9 cellular contexts compared by ENCODE assay signal in the genomic region with DNA sequence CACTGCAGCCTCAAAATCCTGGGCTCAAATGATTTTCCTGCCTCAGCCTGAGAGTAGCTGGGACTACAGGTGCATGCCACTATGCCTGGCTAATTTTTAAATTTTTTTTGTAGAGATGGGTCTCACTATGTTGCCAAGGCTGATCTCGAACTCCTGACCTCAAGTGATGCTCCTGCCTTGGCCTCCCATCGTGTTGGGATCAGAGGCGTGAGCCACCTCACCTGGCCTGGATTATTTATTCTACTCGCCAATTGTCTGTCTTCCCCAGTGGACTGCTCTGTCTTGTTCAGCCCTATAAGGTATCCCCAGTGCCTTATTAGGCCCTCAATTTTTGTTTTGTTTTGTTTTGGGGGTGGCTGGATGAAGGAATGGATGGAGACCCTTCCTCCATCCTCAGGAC. TPM values are rescaled to one million over a fixed set of nuclear protein-coding genes. Genes with fewer than 3 reads are reported as not detected.
DNase-seq lines count a peak whose midpoint lies in the region; ATAC-seq and TF ChIP-seq lines count a peak whose summit lies in the region.
"Had no signal": no experiment of that assay in that cellular context is flagged by ENCODE, and none has a peak within 500 bp of the region (broad histone marks: within the 10 kb centered on the region; RNA-seq: fewer than 3 reads in every experiment).

No MANE protein-coding gene starts in this region.

- H3K56ac ChIP-seq in H9 (ENCODE audit: insufficient read length, low read depth, low read length), result no peak overlapping the region

- H3K27ac ChIP-seq in H9 (ENCODE audit: insufficient read length, low read depth, low read length), result no peak overlapping the region
- peak overlapping the region; percentile 74 to 91 (median 90) for H3K27ac ChIP-seq in esophagus squamous epithelium
- H3K27ac ChIP-seq in psoas muscle, result peak overlapping the region; percentile 30
- H3K27ac ChIP-seq in PC-3 (ENCODE audit: low read length), result no peak overlapping the region

- no peaks in the 10 kb centered on the region for H3K9me3 Mint-ChIP-seq in H9

- no peak overlapping the region for H3K14ac ChIP-seq in H9 (ENCODE audit: insufficient read depth, low read length)

- H3K36me3 Mint-ChIP-seq in H9 (ENCODE audit: insufficient read depth in 1 of 3, low read depth in 3 of 3), result peaks cover 6 to 21% (median 8%) of the 10 kb centered on the region in 3 experiments; a peak in 6 of 7 replicates
- H3K36me3 Mint-ChIP-seq in T-helper 17 cell (ENCODE audit: low read depth), result no peaks in the 10 kb centered on the region

- POLR2A ChIA-PET in PC-3 (lab: Charles Lee; ENCODE audit: unreplicated experiment), result interaction anchor here (0.6 kb wide), 1 partner anchor 12 kb away, joined by 4 read pairs; no protein-coding TSS in a partner anchor

- peaks cover 0 to 10% (median 0%) of the 10 kb centered on the region in 3 donors for H3K36me3 ChIP-seq in esophagus squamous epithelium
- H3K36me3 ChIP-seq in psoas muscle (ENCODE audit: insufficient read depth in 1 of 2, low read depth in 1 of 2), result peaks cover 0 to 14% of the 10 kb centered on the region in 2 donors
- no peaks in the 10 kb centered on the region for H3K36me3 ChIP-seq in PC-3 (ENCODE audit: low read depth, low read length)

- H2BK5ac ChIP-seq in H9 (ENCODE audit: insufficient read length, low read length), result no peak overlapping the region

- H3K4ac ChIP-seq in H9 (ENCODE audit: low read depth, low read length), result no peak overlapping the region

- H3K4me2 ChIP-seq in H9 (ENCODE audit: insufficient read depth, insufficient read length, low read length) (peak overlapping the region; percentile 45), PC-3 (ENCODE audit: low read length) (no peak overlapping the region)

- H3K9me2 ChIP-seq in PC-3 (replicated peaks; ENCODE audit: low read length), result no peaks in the 10 kb centered on the region

- no peak overlapping the region for H3K18ac ChIP-seq in H9 (ENCODE audit: insufficient read length, low read depth, low read length)

- CTCF ChIA-PET in PC-3 (lab: Charles Lee), result no interaction called here

- H3K79me2 ChIP-seq in H9 (ENCODE audit: insufficient read depth, low read length) (peaks cover 1% of the 10 kb centered on the region; the same call in 1 of the 2 replicates), PC-3 (ENCODE audit: low read length) (peaks cover 19% of the 10 kb centered on the region)

- H3K4me3 ChIP-seq in esophagus squamous epithelium, result peak overlapping the region in 2 of 4 donors; percentile 95 to 96
- no peak overlapping the region for H3K4me3 ChIP-seq in psoas muscle
- H3K4me3 ChIP-seq in PC-3 (ENCODE audit: low read length), result no peak overlapping the region

- H4K20me1 ChIP-seq in H9 (ENCODE audit: control insufficient read depth, insufficient read depth, insufficient read length), result no peaks in the 10 kb centered on the region
- no peaks in the 10 kb centered on the region for H4K20me1 ChIP-seq in PC-3 (ENCODE audit: low read length)

- H3T11ph ChIP-seq in H9 (ENCODE audit: low read length), result no peak overlapping the region

- H3K9me3 ChIP-seq in H9 (ENCODE audit: control insufficient read depth, low read depth, low read length) (no peaks in the 10 kb centered on the region), T-helper 17 cell (ENCODE audit: control insufficient read depth, low read length, poor library complexity, severe bottlenecking) (no peaks in the 10 kb centered on the region), esophagus squamous epithelium (no peaks in the 10 kb centered on the region), psoas muscle (no peaks in the 10 kb centered on the region), PC-3 (ENCODE audit: low read length) (no peaks in the 10 kb centered on the region)

- H2BK120ac ChIP-seq in H9 (ENCODE audit: low read depth, low read length, poor library complexity, severe bottlenecking), result no peak overlapping the region

- no peak overlapping the region for H2BK15ac ChIP-seq in H9 (ENCODE audit: low read depth, low read length)

- no peak overlapping the region for H4K8ac ChIP-seq in H9 (replicated peaks; ENCODE audit: insufficient read length, low read depth, low read length)

- no peak overlapping the region for H2BK20ac ChIP-seq in H9 (ENCODE audit: low read depth, low read length, poor library complexity, severe bottlenecking)

- H2AK5ac ChIP-seq in H9 (ENCODE audit: insufficient read length, low read length), result no peak overlapping the region

- H2AFZ ChIP-seq in H9 (ENCODE audit: low read length) (no peak overlapping the region), PC-3 (ENCODE audit: low read length) (no peak overlapping the region)

- no peaks in the 10 kb centered on the region for H3K23me2 ChIP-seq in H9 (ENCODE audit: insufficient read length, low read depth, low read length, poor library complexity, severe bottlenecking)

- ATAC-seq in T-helper 17 cell, result no peak
- no peak for ATAC-seq in psoas muscle
- no peak for ATAC-seq in GM19452 (IDR thresholded peaks at IDR 0.05; ENCODE audit: unreplicated experiment)
- no peak for ATAC-seq in PC-3
- ATAC-seq in HG03139 (IDR thresholded peaks at IDR 0.05; ENCODE audit: unreplicated experiment), result no peak

- WGBS in H9 (ENCODE audit: extremely low coverage, insufficient read length, low lambda C conversion rate), result no CpG with 5 or more reads among the region's 4 CpGs
- 68 to 82% methylated on average over 4 of the region's 4 CpGs for WGBS in esophagus squamous epithelium, 2 donors
- WGBS in psoas muscle, 3 donors, result 83 to 90% (median 85%) methylated on average over 4 of the region's 4 CpGs

- TF ChIP-seq POLR2A in esophagus squamous epithelium (IDR thresholded peaks at IDR 0.05), result no peak

- no TSS peak for BruUV-seq in PC-3 (replicated peaks; lab: Mats Ljungman, UMichigan)

- H3K27ac Mint-ChIP-seq in H9 (no peak overlapping the region; a peak in 1 of 7 replicates), T-helper 17 cell (peak overlapping the region; percentile 93)

- H4K91ac ChIP-seq in H9 (ENCODE audit: insufficient read length, low read depth, low read length), result no peak overlapping the region

- H3K9ac ChIP-seq in H9 (ENCODE audit: extremely low read depth, insufficient read length, low read length) (no peak overlapping the region), PC-3 (ENCODE audit: low read length) (no peak overlapping the region)

- intact Hi-C loops in esophagus squamous epithelium (cut with DNase I), result no loop called here
- intact Hi-C loops in psoas muscle (cut with DNase I), result no loop called here
- intact Hi-C loops in PC-3 (cut with micrococcal nuclease), result no loop called here

- no peak overlapping the region for H4K5ac ChIP-seq in H9 (ENCODE audit: insufficient read length, low read depth, low read length)

- H3K23ac ChIP-seq in H9 (ENCODE audit: insufficient read length, low read depth, low read length), result no peak overlapping the region

- no peak overlapping the region for H2BK12ac ChIP-seq in H9 (ENCODE audit: insufficient read length, low read depth, low read length)

- no peaks in the 10 kb centered on the region for H3F3A ChIP-seq in PC-3 (ENCODE audit: low read length, unreplicated experiment)

- H3K27me3 ChIP-seq in H9 (ENCODE audit: insufficient read depth, low read length), result no peaks in the 10 kb centered on the region
- no peaks in the 10 kb centered on the region for H3K27me3 ChIP-seq in esophagus squamous epithelium
- H3K27me3 ChIP-seq in psoas muscle (ENCODE audit: insufficient read depth in 3 of 3, low read length in 2 of 3), result no peaks in the 10 kb centered on the region
- no peaks in the 10 kb centered on the region for H3K27me3 ChIP-seq in PC-3 (ENCODE audit: low read length)

- H3K4me1 Mint-ChIP-seq in H9 (peaks cover 4 to 8% of the 10 kb centered on the region in 2 experiments), T-helper 17 cell (peaks cover 21% of the 10 kb centered on the region)

- H3K4me3 Mint-ChIP-seq in H9, result peak overlapping the region; percentile 31 to 72; a peak in 3 of 5 replicates
- peak overlapping the region; percentile 96 for H3K4me3 Mint-ChIP-seq in T-helper 17 cell

- peaks cover 6% of the 10 kb centered on the region for H3K79me1 ChIP-seq in H9 (ENCODE audit: insufficient read depth, low read depth, low read length, poor library complexity, severe bottlenecking)

- TF ChIP-seq CTCF in H9 (conservative IDR thresholded peaks at IDR 0.05) (no peak), esophagus squamous epithelium (IDR thresholded peaks at IDR 0.05) (no peak), psoas muscle (IDR thresholded peaks at IDR 0.05) (no peak), PC-3 (conservative IDR thresholded peaks at IDR 0.05; ENCODE audit: low read depth, low read length) (no peak)

- no peaks in the 10 kb centered on the region for H3K4me1 ChIP-seq in H9 (ENCODE audit: insufficient read depth, low read length)
- peaks cover 19 to 56% (median 25%) of the 10 kb centered on the region in 3 donors for H3K4me1 ChIP-seq in esophagus squamous epithelium
- H3K4me1 ChIP-seq in psoas muscle, result peaks cover 5% of the 10 kb centered on the region
- peaks cover 16% of the 10 kb centered on the region for H3K4me1 ChIP-seq in PC-3 (ENCODE audit: insufficient read depth, low read length)

- H3K27me3 Mint-ChIP-seq in H9 (ENCODE audit: low read depth) (no peaks in the 10 kb centered on the region; the same call in 1 of the 2 replicates), T-helper 17 cell (no peaks in the 10 kb centered on the region)

- no peak for DNase-seq in H9
- DNase-seq in T-helper 17 cell, result no peak
- DNase-seq in esophagus squamous epithelium (lab: John Stamatoyannopoulos, UW), result no peak
- no peak for DNase-seq in psoas muscle
- no peak for DNase-seq in KG1 (lab: John Stamatoyannopoulos, UW)
- DNase-seq in PC-3, result no peak
- DNase-seq: GF-D8 had no signal

RNA-seq across cellular contexts. Expression of a gene that starts 0.7 kb away (rescaled TPM):
- total RNA-seq in H9 (2021), result 62.7 and 63.2 TPM in 2 replicates
- total RNA-seq in T-helper 17 cell, result 10 to 100 TPM; 37.4 to 52.1 TPM
- total RNA-seq in esophagus squamous epithelium, result 10 to 100 TPM; 20.8 to 43.6 (median 37.1) TPM
- 10 to 100 TPM; 13.9 to 22.1 (median 20.1) TPM for total RNA-seq in psoas muscle
- 10 to 100 TPM in 2 of 3 donors, 1 to 10 TPM in 1; 6.6 to 27.9 (median 12.9) TPM for polyA plus RNA-seq in psoas muscle
- total RNA-seq in PC-3 (2014; rRNA removed), result 28.2 and 28.9 TPM in 2 replicates

RNA-seq across cellular contexts. Expression of a gene that starts 22.6 kb away (rescaled TPM):
- total RNA-seq in H9 (2021) (206 TPM in 2 replicates), T-helper 17 cell (100 to 1,000 TPM; 149 to 169 TPM), esophagus squamous epithelium (100 to 1,000 TPM in 2 of 4 donors, 10 to 100 TPM in 2; 71.8 to 135 (median 101) TPM), psoas muscle (100 to 1,000 TPM; 148 to 226 (median 190) TPM), PC-3 (2014; rRNA removed) (46.0 and 56.3 TPM in 2 replicates)
- polyA plus RNA-seq in psoas muscle, result 100 to 1,000 TPM in 2 of 3 donors, 10 to 100 TPM in 1; 71.3 to 120 (median 108) TPM

Comparison
In these comparisons a context has a peak if more than half of its experiments do, and no peak if none do; other contexts are left out.
1. H3K27ac ChIP-seq: peak in esophagus squamous epithelium (4 of 4) and psoas muscle (single experiment); none in H9 (single experiment) and PC-3 (single experiment).